38 cellular contexts compared by ENCODE assay signal in the genomic region with DNA sequence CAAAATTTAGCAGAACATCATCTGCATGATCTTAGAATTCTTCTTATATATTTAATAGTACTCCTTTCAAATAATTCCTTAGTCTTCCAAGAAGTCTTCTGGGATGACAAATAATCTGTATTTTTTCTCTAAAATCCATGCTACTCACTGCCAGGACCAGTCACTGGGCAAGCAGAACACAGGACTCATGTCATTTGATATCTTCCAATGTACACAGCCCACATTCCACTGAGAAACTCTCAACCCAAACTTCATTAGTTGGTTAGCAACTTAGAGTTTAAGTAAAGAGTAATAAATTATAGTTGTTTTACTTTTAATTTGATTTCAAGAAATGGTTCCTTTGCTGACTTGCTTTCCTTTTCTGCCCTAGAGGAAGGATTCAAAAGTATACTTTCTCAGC.
"Had no signal": no experiment of that assay in that cellular context is flagged by ENCODE, and none has a peak within 500 bp of the region (broad histone marks: within the 10 kb centered on the region; RNA-seq: fewer than 3 reads in every experiment).

No MANE protein-coding gene starts in this region.

- H3K4me3 ChIP-seq: adrenal gland, ascending aorta, body of pancreas, breast epithelium, cardiac muscle cell had no signal

- H3K9me3 ChIP-seq: adrenal gland, ascending aorta, body of pancreas had no signal

- H3K4me3 Mint-ChIP-seq: activated naive CD4-positive, alpha-beta T cell treated with anti-CD3 and anti-CD28 coated beads for 36 hours; activated naive CD4-positive, alpha-beta T cell treated with anti-CD3 and anti-CD28 coated beads, Interleukin-2, amount 10 ng/mL, durations not matched to agents 7 days and 5 days; activated naive CD4-positive, alpha-beta T cell treated with anti-CD3 and anti-CD28 coated beads, Interleukin-2, amount 50 U/mL, for 24 hours; activated naive CD8-positive, alpha-beta T cell; activated naive CD8-positive, alpha-beta T cell treated with anti-CD3 and anti-CD28 coated beads for 36 hours; activated naive CD8-positive, alpha-beta T cell treated with anti-CD3 and anti-CD28 coated beads, Interleukin-2, amount 10 ng/mL, durations not matched to agents 7 days and 5 days; activated naive CD8-positive, alpha-beta T cell treated with anti-CD3 and anti-CD28 coated beads, Interleukin-2, amount 50 U/mL, for 24 hours; activated T-cell treated with anti-CD3 and anti-CD28 coated beads, Interleukin-2, amount 50 U/mL, for 24 hours; activated T-cell treated with anti-CD3 and anti-CD28 coated beads, Interleukin-2, amount 50 U/mL, for 4 hours; activated T-cell treated with anti-CD3 and anti-CD28 coated beads, Interleukin-2, amount 50 U/mL, for 72 hours; activated T-helper 1 cell treated with anti-CD3 and anti-CD28 coated beads, Interleukin-12 subunit alpha, Interleukin-12 subunit beta, Interleukin-2, Interleukin-4 antibody, amounts not matched to agents 30 ng/mL and 10 ng/mL and 1 ng/mL, durations not matched to agents 14 hours and 24 hours and 36 hours; activated T-helper 17 cell treated with anti-CD3 and anti-CD28 coated beads, Interleukin-2, amount 50 U/mL, for 72 hours; brain; central memory CD8-positive, alpha-beta T cell had no signal

- H3K4me1 Mint-ChIP-seq: activated naive CD4-positive, alpha-beta T cell treated with anti-CD3 and anti-CD28 coated beads, Interleukin-2, amount 10 ng/mL, durations not matched to agents 7 days and 5 days; activated naive CD4-positive, alpha-beta T cell treated with anti-CD3 and anti-CD28 coated beads, Interleukin-2, amount 50 U/mL, for 24 hours; activated naive CD8-positive, alpha-beta T cell treated with anti-CD3 and anti-CD28 coated beads for 36 hours; activated naive CD8-positive, alpha-beta T cell treated with anti-CD3 and anti-CD28 coated beads, Interleukin-2, amount 10 ng/mL, durations not matched to agents 7 days and 5 days; activated naive CD8-positive, alpha-beta T cell treated with anti-CD3 and anti-CD28 coated beads, Interleukin-2, amount 50 U/mL, for 24 hours; activated T-helper 17 cell treated with anti-CD3 and anti-CD28 coated beads, Interleukin-2, amount 50 U/mL, for 72 hours; central memory CD8-positive, alpha-beta T cell had no signal

- H3K27ac ChIP-seq: adrenal gland, ascending aorta, body of pancreas, brain microvascular endothelial cell, breast epithelium, cardiac muscle cell had no signal

- H3K4me1 ChIP-seq: adrenal gland, ascending aorta, body of pancreas, breast epithelium had no signal

- H3K27me3 ChIP-seq: adrenal gland, ascending aorta, body of pancreas, brain microvascular endothelial cell, breast epithelium, cardiac muscle cell had no signal

- H3K36me3 ChIP-seq: adrenal gland, ascending aorta, brain microvascular endothelial cell, breast epithelium, cardiac muscle cell had no signal

- ATAC-seq: activated naive CD4-positive, alpha-beta T cell treated with anti-CD3 and anti-CD28 coated beads, Interleukin-2, amount 50 U/mL, for 72 hours; activated naive CD8-positive, alpha-beta T cell treated with anti-CD3 and anti-CD28 coated beads, Interleukin-2, amount 50 U/mL, for 24 hours; activated T-cell treated with anti-CD3 and anti-CD28 coated beads, Interleukin-2, amount 50 U/mL, for 4 hours; activated T-cell treated with anti-CD3 and anti-CD28 coated beads, Interleukin-2, amount 50 U/mL, for 72 hours; activated T-helper 17 cell treated with anti-CD3 and anti-CD28 coated beads, Interleukin-2, amount 50 U/mL, for 72 hours; body of pancreas had no signal

- DNase-seq: activated effector memory CD4-positive, alpha-beta T cell treated with anti-CD3 and anti-CD28 coated beads, Interleukin-2, amount 50 U/mL, for 16 hours; activated effector memory CD4-positive, alpha-beta T cell treated with Interleukin-2 at 50 U/mL for 16 hours; activated gamma-delta T cell; activated gamma-delta T cell treated with Interleukin-2 at 50 U/mL for 16 hours; activated naive CD4-positive, alpha-beta T cell; activated naive CD4-positive, alpha-beta T cell treated with anti-CD3 and anti-CD28 coated beads for 36 hours; activated naive CD4-positive, alpha-beta T cell treated with anti-CD3 and anti-CD28 coated beads, Interleukin-2, amount 10 ng/mL, durations not matched to agents 7 days and 5 days; activated naive CD4-positive, alpha-beta T cell treated with anti-CD3 and anti-CD28 coated beads, Interleukin-2, amount 50 U/mL, for 16 hours; activated naive CD4-positive, alpha-beta T cell treated with Interleukin-2 at 50 U/mL for 16 hours; activated naive CD8-positive, alpha-beta T cell treated with anti-CD3 and anti-CD28 coated beads for 36 hours; activated naive CD8-positive, alpha-beta T cell treated with anti-CD3 and anti-CD28 coated beads, Interleukin-2, amount 10 ng/mL, durations not matched to agents 7 days and 5 days; activated naive CD8-positive, alpha-beta T cell treated with anti-CD3 and anti-CD28 coated beads, Interleukin-2, amount 50 U/mL, for 24 hours; activated T-cell treated with anti-CD3 and anti-CD28 coated beads, Interleukin-2, amount 50 U/mL, for 1 hour; activated T-cell treated with anti-CD3 and anti-CD28 coated beads, Interleukin-2, amount 50 U/mL, for 24 hours; activated T-cell treated with anti-CD3 and anti-CD28 coated beads, Interleukin-2, amount 50 U/mL, for 4 hours; activated T-cell treated with anti-CD3 and anti-CD28 coated beads, Interleukin-2, amount 50 U/mL, for 48 hours; activated T-cell treated with anti-CD3 and anti-CD28 coated beads, Interleukin-2, amount 50 U/mL, for 72 hours; adrenal gland; amniotic stem cell; amygdala; anterior cingulate cortex; aorta; body of pancreas; brain microvascular endothelial cell; caudate nucleus; central memory CD4-positive, alpha-beta T cell; cerebellar nuclear complex had no signal

- H3K36me3 Mint-ChIP-seq: activated naive CD4-positive, alpha-beta T cell treated with anti-CD3 and anti-CD28 coated beads, Interleukin-2, amount 10 ng/mL, durations not matched to agents 7 days and 5 days; activated naive CD4-positive, alpha-beta T cell treated with anti-CD3 and anti-CD28 coated beads, Interleukin-2, amount 50 U/mL, for 24 hours; activated naive CD4-positive, alpha-beta T cell treated with anti-CD3 and anti-CD28 coated beads, Interleukin-2, amount 50 U/mL, for 72 hours; activated naive CD8-positive, alpha-beta T cell; activated naive CD8-positive, alpha-beta T cell treated with anti-CD3 and anti-CD28 coated beads for 36 hours; activated naive CD8-positive, alpha-beta T cell treated with anti-CD3 and anti-CD28 coated beads, Interleukin-2, amount 10 ng/mL, durations not matched to agents 7 days and 5 days; brain had no signal

- H3K27me3 Mint-ChIP-seq: activated naive CD4-positive, alpha-beta T cell treated with anti-CD3 and anti-CD28 coated beads, Interleukin-2, amount 10 ng/mL, durations not matched to agents 7 days and 5 days; activated naive CD4-positive, alpha-beta T cell treated with anti-CD3 and anti-CD28 coated beads, Interleukin-2, amount 50 U/mL, for 24 hours; activated naive CD8-positive, alpha-beta T cell; activated naive CD8-positive, alpha-beta T cell treated with anti-CD3 and anti-CD28 coated beads for 36 hours; activated naive CD8-positive, alpha-beta T cell treated with anti-CD3 and anti-CD28 coated beads, Interleukin-2, amount 10 ng/mL, durations not matched to agents 7 days and 5 days; activated naive CD8-positive, alpha-beta T cell treated with anti-CD3 and anti-CD28 coated beads, Interleukin-2, amount 50 U/mL, for 24 hours; activated T-cell treated with anti-CD3 and anti-CD28 coated beads, Interleukin-2, amount 50 U/mL, for 24 hours; activated T-helper 17 cell treated with anti-CD3 and anti-CD28 coated beads, Interleukin-2, amount 50 U/mL, for 72 hours; central memory CD8-positive, alpha-beta T cell had no signal

- H3K9me3 Mint-ChIP-seq: activated naive CD8-positive, alpha-beta T cell treated with anti-CD3 and anti-CD28 coated beads, Interleukin-2, amount 10 ng/mL, durations not matched to agents 7 days and 5 days had no signal

- H3K27ac Mint-ChIP-seq: activated naive CD4-positive, alpha-beta T cell treated with anti-CD3 and anti-CD28 coated beads for 36 hours; activated naive CD4-positive, alpha-beta T cell treated with anti-CD3 and anti-CD28 coated beads, Interleukin-2, amount 10 ng/mL, durations not matched to agents 7 days and 5 days; activated naive CD4-positive, alpha-beta T cell treated with anti-CD3 and anti-CD28 coated beads, Interleukin-2, amount 50 U/mL, for 24 hours; activated naive CD4-positive, alpha-beta T cell treated with anti-CD3 and anti-CD28 coated beads, Interleukin-2, amount 50 U/mL, for 72 hours; activated naive CD8-positive, alpha-beta T cell; activated naive CD8-positive, alpha-beta T cell treated with anti-CD3 and anti-CD28 coated beads for 36 hours; activated naive CD8-positive, alpha-beta T cell treated with anti-CD3 and anti-CD28 coated beads, Interleukin-2, amount 10 ng/mL, durations not matched to agents 7 days and 5 days; activated naive CD8-positive, alpha-beta T cell treated with anti-CD3 and anti-CD28 coated beads, Interleukin-2, amount 50 U/mL, for 24 hours; activated T-cell treated with anti-CD3 and anti-CD28 coated beads, Interleukin-2, amount 50 U/mL, for 24 hours; activated T-cell treated with anti-CD3 and anti-CD28 coated beads, Interleukin-2, amount 50 U/mL, for 72 hours; activated T-helper 1 cell treated with anti-CD3 and anti-CD28 coated beads, Interleukin-12 subunit alpha, Interleukin-12 subunit beta, Interleukin-2, Interleukin-4 antibody, amounts not matched to agents 30 ng/mL and 10 ng/mL and 1 ng/mL, durations not matched to agents 14 hours and 24 hours and 36 hours; activated T-helper 17 cell treated with anti-CD3 and anti-CD28 coated beads, Interleukin-2, amount 50 U/mL, for 72 hours; activated T-helper 2 cell treated with anti-CD3 and anti-CD28 coated beads, Interferon-gamma antibody, Interleukin-2, Interleukin-4, amounts not matched to agents 10 μg/mL and 5 μg/mL and 100 μg/mL, durations not matched to agents 14 hours and 24 hours and 36 hours; brain had no signal
